Comparison of ENCODE assay signal across 1 cellular context in the genomic region with DNA sequence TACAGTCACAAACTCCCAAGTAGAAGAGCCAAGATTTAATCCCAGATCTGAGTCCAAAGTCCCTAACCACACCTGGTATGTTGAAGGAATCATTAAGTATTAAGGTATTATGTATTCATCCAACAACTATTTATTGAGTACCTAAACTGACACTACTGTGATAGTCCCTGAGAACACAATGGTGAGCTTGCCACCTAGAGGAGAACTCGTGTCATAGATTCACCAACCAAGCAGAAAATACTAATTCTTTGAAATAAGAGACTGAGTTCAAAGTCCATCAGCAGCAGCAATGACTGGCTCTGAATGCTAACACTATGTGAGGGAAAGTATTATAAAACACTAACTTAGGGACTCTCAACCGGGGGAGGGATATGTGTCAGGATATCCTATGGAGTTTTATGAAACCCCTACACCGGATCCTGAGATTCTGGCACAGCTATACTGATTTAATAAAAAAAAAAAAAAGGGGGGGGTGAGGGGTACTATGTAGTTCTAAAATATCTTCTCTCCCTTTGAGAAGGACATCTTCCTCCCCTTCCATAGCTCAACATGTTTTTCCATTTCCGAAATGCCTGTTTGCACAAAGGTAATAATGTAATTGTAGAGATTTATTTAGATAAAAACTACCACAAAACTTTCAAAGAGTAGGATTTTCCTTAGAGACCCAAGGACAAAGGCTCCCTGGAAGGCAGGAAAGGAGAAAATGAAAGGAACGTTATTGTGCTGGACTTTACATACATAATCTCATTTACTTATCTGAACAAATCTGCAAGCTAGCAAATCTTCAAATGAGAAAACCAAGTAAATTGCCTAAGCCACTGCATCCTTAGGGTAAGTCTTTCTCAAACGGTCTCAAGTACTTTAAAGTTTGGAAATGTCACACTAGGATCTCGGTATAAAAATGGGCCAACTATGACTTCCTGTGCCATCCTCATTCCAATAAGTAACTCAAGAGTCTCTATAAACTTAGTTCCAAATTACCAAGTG.
TF ChIP-seq lines count a peak whose summit lies in the region.

No MANE protein-coding gene starts in this region.

TF ChIP-seq in A549, 52 proteins besides CTCF, POLR2A, EP300 and RAD21:
- TF ChIP-seq ESRRA (IDR thresholded peaks at IDR 0.05; ENCODE audit: borderline replicate concordance, low read length) (peak; percentile 56; the same call in 1 of the 2 replicates), REST (IDR thresholded peaks at IDR 0.05) (no peak), KDM1A (IDR thresholded peaks at IDR 0.05; ENCODE audit: low read depth) (no peak), E2F6 (IDR thresholded peaks at IDR 0.05; ENCODE audit: borderline replicate concordance, low read depth) (no peak), CHD2 (IDR thresholded peaks at IDR 0.05; ENCODE audit: low read length, partially characterized antibody) (no peak), MAFK (IDR thresholded peaks at IDR 0.05; ENCODE audit: partially characterized antibody) (peak; percentile 75), TFCP2L1 (CRISPR knock-in tag; IDR thresholded peaks at IDR 0.05) (no peak), SREBF2 (IDR thresholded peaks at IDR 0.05) (no peak), CHD4 (IDR thresholded peaks at IDR 0.05; ENCODE audit: borderline replicate concordance) (no peak), HOXA7 (CRISPR knock-in tag; IDR thresholded peaks at IDR 0.05) (no peak), NPAS2 (CRISPR knock-in tag; IDR thresholded peaks at IDR 0.05; ENCODE audit: borderline replicate concordance) (no peak), SMC3 (IDR thresholded peaks at IDR 0.05) (peak; percentile 51), CEBPB (IDR thresholded peaks at IDR 0.05) (no peak), ZFP36 (IDR thresholded peaks at IDR 0.05; ENCODE audit: borderline replicate concordance, partially characterized antibody) (no peak), MAZ (IDR thresholded peaks at IDR 0.05; ENCODE audit: borderline replicate concordance, low read depth, low read length) (no peak), BCL3 (IDR thresholded peaks at IDR 0.05) (no peak)
- TF ChIP-seq, protein P1, sequence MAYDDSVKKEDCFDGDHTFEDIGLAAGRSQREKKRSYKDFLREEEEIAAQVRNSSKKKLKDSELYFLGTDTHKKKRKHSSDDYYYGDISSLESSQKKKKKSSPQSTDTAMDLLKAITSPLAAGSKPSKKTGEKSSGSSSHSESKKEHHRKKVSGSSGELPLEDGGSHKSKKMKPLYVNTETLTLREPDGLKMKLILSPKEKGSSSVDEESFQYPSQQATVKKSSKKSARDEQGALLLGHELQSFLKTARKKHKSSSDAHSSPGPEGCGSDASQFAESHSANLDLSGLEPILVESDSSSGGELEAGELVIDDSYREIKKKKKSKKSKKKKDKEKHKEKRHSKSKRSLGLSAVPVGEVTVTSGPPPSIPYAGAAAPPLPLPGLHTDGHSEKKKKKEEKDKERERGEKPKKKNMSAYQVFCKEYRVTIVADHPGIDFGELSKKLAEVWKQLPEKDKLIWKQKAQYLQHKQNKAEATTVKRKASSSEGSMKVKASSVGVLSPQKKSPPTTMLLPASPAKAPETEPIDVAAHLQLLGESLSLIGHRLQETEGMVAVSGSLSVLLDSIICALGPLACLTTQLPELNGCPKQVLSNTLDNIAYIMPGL (CRISPR knock-in tag; IDR thresholded peaks at IDR 0.05; ENCODE audit: borderline replicate concordance) = no peak
